Comparison of ENCODE assay signal across 8 cellular contexts in genomic region chr2:45649457-45649854, GRCh38. TPM values are rescaled to one million over a fixed set of nuclear protein-coding genes. Genes with fewer than 3 reads are reported as not detected.
DNase-seq lines count a peak whose midpoint lies in the region; ATAC-seq and TF ChIP-seq lines count a peak whose summit lies in the region.

No MANE protein-coding gene starts in this region.

- no peaks in the 10 kb centered on the region for H3K9me3 Mint-ChIP-seq in CD4-positive, alpha-beta T cell

- H3K27ac ChIP-seq in CD4-positive, alpha-beta T cell (ENCODE audit: low read depth, low read length), result no peak overlapping the region
- H3K27ac ChIP-seq in mesodermal cell (ENCODE audit: low read depth, low read length, severe bottlenecking), result peak overlapping the region; percentile 78

- intact Hi-C loops in CD4-positive, alpha-beta T cell (cut with DNase I, micrococcal nuclease), result loop anchor here (2.0 to 10.0 kb wide), 4 partner anchors 35 to 1265 kb away; partner anchors contain the start of gene MCFD2 (in 1 of the 2)

- TF ChIP-seq POLR2A in NB4 (IDR thresholded peaks at IDR 0.05; ENCODE audit: extremely low read depth, insufficient read length), result no peak

- peaks cover 36% of the 10 kb centered on the region for H3K4me1 Mint-ChIP-seq in CD4-positive, alpha-beta T cell (ENCODE audit: low read depth)

- WGBS in mesodermal cell (ENCODE audit: insufficient coverage in 2 of 2), 2 experiments, result 8 to 10% methylated on average over 8 to 10 of the region's 10 CpGs

- peaks cover 5% of the 10 kb centered on the region for H3K27me3 Mint-ChIP-seq in CD4-positive, alpha-beta T cell

- H3K9me3 ChIP-seq in CD4-positive, alpha-beta T cell (ENCODE audit: control insufficient read depth, low read length), result no peaks in the 10 kb centered on the region
- H3K9me3 ChIP-seq in mesodermal cell (ENCODE audit: control insufficient read depth, low read length), result no peaks in the 10 kb centered on the region

- peaks cover 3% of the 10 kb centered on the region for H3K4me1 ChIP-seq in mesodermal cell (ENCODE audit: control insufficient read depth, insufficient read depth, low read length, poor library complexity, severe bottlenecking)

- H3K27me3 ChIP-seq in CD4-positive, alpha-beta T cell (ENCODE audit: control insufficient read depth, insufficient read depth, low read length), result no peaks in the 10 kb centered on the region

- H3K36me3 Mint-ChIP-seq in CD4-positive, alpha-beta T cell (ENCODE audit: low read depth), result peaks cover 22% of the 10 kb centered on the region

- POLR2A ChIA-PET in CD4-positive, alpha-beta T cell (lab: Charles Lee), result interaction anchor here (1.5 to 3.3 kb wide), 4 partner anchors 39 to 1288 kb away, joined by 4 to 20 read pairs (median 14); partner anchors contain the start of genes CAMKMT, PREPL and SRBD1

- peak overlapping the region; percentile 88 for H3K27ac Mint-ChIP-seq in CD4-positive, alpha-beta T cell

- no peak for ATAC-seq in CD4-positive, alpha-beta T cell (ENCODE audit: poor library complexity)
- ATAC-seq in GM21528 (IDR thresholded peaks at IDR 0.05; ENCODE audit: low FRiP score, unreplicated experiment), result no peak

- no peak for TF ChIP-seq CTCF in CD4-positive, alpha-beta T cell (IDR thresholded peaks at IDR 0.05)
- TF ChIP-seq CTCF in NB4 (IDR thresholded peaks at IDR 0.05; ENCODE audit: low read depth, low read length), result no peak

- CTCF ChIA-PET in CD4-positive, alpha-beta T cell (lab: Charles Lee), result interaction anchor here (2.2 kb wide), 1 partner anchor 129 kb away, joined by 10 read pairs; no protein-coding TSS in a partner anchor

- DNase-seq in CD4-positive, alpha-beta T cell, result no peak
- DNase-seq in NB4 (ENCODE audit: low read depth) (peak; percentile 27), cerebellar cortex (ENCODE audit: low spot score) (peak; percentile 64), HuH-7.5 (ENCODE audit: low spot score) (no peak), DMS153 (lab: John Stamatoyannopoulos, UW) (no peak)
- no peak for DNase-seq in stimulated activated CD4-positive, alpha-beta T cell treated with anti-CD3 and anti-CD28 coated beads, Interleukin-2, amount 100 ng/mL, for 24 hours

- peaks cover 5% of the 10 kb centered on the region for H3K36me3 ChIP-seq in mesodermal cell (ENCODE audit: control insufficient read depth, insufficient read depth, low read length)

- peak overlapping the region; percentile 92 for H3K4me3 Mint-ChIP-seq in CD4-positive, alpha-beta T cell

- H3K4me3 ChIP-seq in NB4 (ENCODE audit: low read depth, low read length) (peak overlapping the region; percentile 73), mesodermal cell (ENCODE audit: extremely low read depth, insufficient read depth, low read length, poor library complexity, severe bottlenecking) (peak overlapping the region; percentile 91)

RNA-seq across cellular contexts. Expression of gene PRKCE, which starts 2.0 kb away (rescaled TPM):
- 10 to 100 TPM; 24.9 to 26.2 TPM for total RNA-seq in CD4-positive, alpha-beta T cell
- polyA plus RNA-seq in mesodermal cell (2013, experiment 1 of 2), result 19.1 TPM
- 19.3 TPM for polyA plus RNA-seq in mesodermal cell (2013, experiment 2 of 2)

RNA-seq across cellular contexts. Expression of gene SRBD1, which starts 38.4 kb away (rescaled TPM):
- total RNA-seq in CD4-positive, alpha-beta T cell, result 10 to 100 TPM; 14.2 to 16.0 TPM
- 14.6 TPM for polyA plus RNA-seq in mesodermal cell (2013, experiment 1 of 2)
- polyA plus RNA-seq in mesodermal cell (2013, experiment 2 of 2), result 16.8 TPM

Comparison
In these comparisons a context has a peak if more than half of its experiments do, and no peak if none do; other contexts are left out.
1. DNase-seq: peak in NB4 (single experiment) and cerebellar cortex (single experiment); none in CD4-positive, alpha-beta T cell (0 of 10), stimulated activated CD4-positive, alpha-beta T cell treated with anti-CD3 and anti-CD28 coated beads, Interleukin-2, amount 100 ng/mL, for 24 hours (0 of 2), HuH-7.5 (single experiment) and DMS153 (single experiment).